In genomic region chr10:4650109-4650508, GRCh38 we compare ENCODE assay signal across 10 cellular contexts.
DNase-seq lines count a peak whose midpoint lies in the region; ATAC-seq and TF ChIP-seq lines count a peak whose summit lies in the region.
"Had no signal": no experiment of that assay in that cellular context is flagged by ENCODE, and none has a peak within 500 bp of the region (broad histone marks: within the 10 kb centered on the region; RNA-seq: fewer than 3 reads in every experiment).

No MANE protein-coding gene starts in this region.

- no peak overlapping the region for H2AK5ac ChIP-seq in IMR-90 (ENCODE audit: low read depth, low read length)

- WGBS in IMR-90 (ENCODE audit: extremely low coverage in 2 of 2, insufficient read length in 1 of 2), 2 experiments, result no CpG with 5 or more reads among the region's 3 CpGs
- WGBS in spleen, 5 donors, result 46 to 65% (median 52%) methylated on average over 3 of the region's 3 CpGs

- dilution Hi-C loops in IMR-90 (cut with HindIII; ENCODE audit: low sequenced_read_pairs, unreplicated experiment), result no loop called here

- H3K9me3 ChIP-seq in IMR-90 (ENCODE audit: control insufficient read depth, insufficient read depth, low read length), result no peaks in the 10 kb centered on the region
- H3K9me3 ChIP-seq in subcutaneous abdominal adipose tissue (ENCODE audit: control insufficient read depth in 5 of 5, low read length in 5 of 5), result no peaks in the 10 kb centered on the region
- no peaks in the 10 kb centered on the region for H3K9me3 ChIP-seq in spleen
- H3K9me3 ChIP-seq: SJCRH30 had no signal

- no peak for TF ChIP-seq RAD21 in IMR-90 (IDR thresholded peaks at IDR 0.05; ENCODE audit: low read length)

- CTCF ChIA-PET in IMR-90 (lab: Yijun Ruan, JAX), result no interaction called here

- H3K4me2 ChIP-seq in IMR-90 (ENCODE audit: low read depth, low read length), result peak overlapping the region; percentile 58

- POLR2A ChIA-PET in IMR-90 (lab: Charles Lee; ENCODE audit: unreplicated experiment), result no interaction called here

- H3K27ac ChIP-seq in IMR-90 (ENCODE audit: insufficient read depth, low read length) (no peak overlapping the region), subcutaneous abdominal adipose tissue (ENCODE audit: low read depth, low read length) (peak overlapping the region; percentile 12), spleen (no peak overlapping the region)
- H3K27ac ChIP-seq: SJCRH30 had no signal

- H4K5ac ChIP-seq in IMR-90 (ENCODE audit: low read depth, low read length), result no peak overlapping the region

- H3K27me3 ChIP-seq in IMR-90 (ENCODE audit: control insufficient read depth, insufficient read depth, low read length), result no peaks in the 10 kb centered on the region
- no peaks in the 10 kb centered on the region for H3K27me3 ChIP-seq in subcutaneous abdominal adipose tissue (ENCODE audit: control insufficient read depth in 5 of 5, insufficient read depth in 4 of 5, low read length in 5 of 5)
- H3K27me3 ChIP-seq in spleen (replicated peaks in 1 of 7), result no peaks in the 10 kb centered on the region
- H3K27me3 ChIP-seq: SJCRH30 had no signal

- H2BK5ac ChIP-seq in IMR-90 (ENCODE audit: low read depth, low read length, poor library complexity, severe bottlenecking), result peak overlapping the region; percentile 1

- no peak overlapping the region for H2BK15ac ChIP-seq in IMR-90 (ENCODE audit: low read depth, low read length)

- in situ Hi-C loops in IMR-90 (cut with MboI; ENCODE audit: low sequenced_read_pairs), result loop anchor here (10.0 kb wide), 1 partner anchor 1465 kb away; no protein-coding TSS in a partner anchor

- TF ChIP-seq POLR2A in IMR-90 (IDR thresholded peaks at IDR 0.05; ENCODE audit: low read depth, low read length), result no peak
- no peak for TF ChIP-seq POLR2A in spleen (IDR thresholded peaks at IDR 0.05)

- peak; percentile 76 for ATAC-seq in IMR-90 (ENCODE audit: low read depth)
- peak; percentile 40 for ATAC-seq in SK-N-SH treated with all-trans-retinoic acid at 6 μM for 48 hours
- peak; percentile 51 for ATAC-seq in Right ventricle myocardium superior (ENCODE audit: poor library complexity)
- ATAC-seq in HG02678 (IDR thresholded peaks at IDR 0.05; ENCODE audit: unreplicated experiment), result no peak
- ATAC-seq: activated T-helper 17 cell treated with anti-CD3 and anti-CD28 coated beads, Interleukin-2, amount 50 U/mL, for 72 hours had no signal

- H4K20me1 ChIP-seq in IMR-90 (ENCODE audit: insufficient read depth, low read length), result no peaks in the 10 kb centered on the region

- H3K4me1 Mint-ChIP-seq in activated T-helper 2 cell treated with anti-CD3 and anti-CD28 coated beads, Interferon-gamma antibody, Interleukin-2, Interleukin-4, amounts not matched to agents 10 μg/mL and 5 μg/mL and 100 μg/mL, durations not matched to agents 14 hours and 24 hours and 36 hours (ENCODE audit: low read depth), result peaks cover 25% of the 10 kb centered on the region

- no peaks in the 10 kb centered on the region for H3K9me3 Mint-ChIP-seq in activated T-helper 2 cell treated with anti-CD3 and anti-CD28 coated beads, Interferon-gamma antibody, Interleukin-2, Interleukin-4, amounts not matched to agents 10 μg/mL and 5 μg/mL and 100 μg/mL, durations not matched to agents 14 hours and 24 hours and 36 hours
- H3K9me3 Mint-ChIP-seq: activated B cell treated with CpG ODN at 0.5 μM for 24 hours had no signal

- TF ChIP-seq CTCF in IMR-90 (conservative IDR thresholded peaks at IDR 0.05; ENCODE audit: low read depth, low read length), result no peak
- no peak for TF ChIP-seq CTCF in spleen (IDR thresholded peaks at IDR 0.05 in 8 of 11, conservative IDR thresholded peaks at IDR 0.05 in 3 of 11)

- H3K27me3 Mint-ChIP-seq in activated T-helper 2 cell treated with anti-CD3 and anti-CD28 coated beads, Interferon-gamma antibody, Interleukin-2, Interleukin-4, amounts not matched to agents 10 μg/mL and 5 μg/mL and 100 μg/mL, durations not matched to agents 14 hours and 24 hours and 36 hours (ENCODE audit: low read depth), result peaks cover 8% of the 10 kb centered on the region
- H3K27me3 Mint-ChIP-seq: activated B cell treated with CpG ODN at 0.5 μM for 24 hours; activated T-helper 17 cell treated with anti-CD3 and anti-CD28 coated beads, Interleukin-2, amount 50 U/mL, for 72 hours had no signal

- H2AK9ac ChIP-seq in IMR-90 (replicated peaks; ENCODE audit: low read depth, low read length, poor library complexity), result no peak overlapping the region

- H3K56ac ChIP-seq in IMR-90 (ENCODE audit: extremely low read depth, insufficient read depth, low read length), result no peak overlapping the region; the same call in 1 of the 2 replicates

- H3K79me1 ChIP-seq in IMR-90 (ENCODE audit: low read depth in 1 of 2, low read length in 2 of 2), result no peaks in the 10 kb centered on the region

- no peak overlapping the region for H3K4ac ChIP-seq in IMR-90 (ENCODE audit: low read depth, low read length)

- H3K27ac Mint-ChIP-seq in activated T-helper 2 cell treated with anti-CD3 and anti-CD28 coated beads, Interferon-gamma antibody, Interleukin-2, Interleukin-4, amounts not matched to agents 10 μg/mL and 5 μg/mL and 100 μg/mL, durations not matched to agents 14 hours and 24 hours and 36 hours, result no peak overlapping the region
- H3K27ac Mint-ChIP-seq: activated B cell treated with CpG ODN at 0.5 μM for 24 hours; activated T-helper 17 cell treated with anti-CD3 and anti-CD28 coated beads, Interleukin-2, amount 50 U/mL, for 72 hours had no signal

- no peak overlapping the region for H3K14ac ChIP-seq in IMR-90 (replicated peaks; ENCODE audit: low read depth, low read length)

- DNase-seq in IMR-90 (peak; percentile 66), Right ventricle myocardium superior (no peak), spleen (no peak)
- DNase-seq in activated T-helper 2 cell treated with anti-CD3 and anti-CD28 coated beads, Interferon-gamma antibody, Interleukin-2, Interleukin-4, amounts not matched to agents 10 μg/mL and 5 μg/mL and 100 μg/mL, durations not matched to agents 14 hours and 24 hours and 36 hours (ENCODE audit: low spot score), result no peak
- DNase-seq: activated B cell treated with CpG ODN at 0.5 μM for 24 hours, SJCRH30 had no signal

- H3K4me3 Mint-ChIP-seq in activated T-helper 2 cell treated with anti-CD3 and anti-CD28 coated beads, Interferon-gamma antibody, Interleukin-2, Interleukin-4, amounts not matched to agents 10 μg/mL and 5 μg/mL and 100 μg/mL, durations not matched to agents 14 hours and 24 hours and 36 hours (ENCODE audit: low read depth), result no peak overlapping the region
- H3K4me3 Mint-ChIP-seq: activated B cell treated with CpG ODN at 0.5 μM for 24 hours; activated T-helper 17 cell treated with anti-CD3 and anti-CD28 coated beads, Interleukin-2, amount 50 U/mL, for 72 hours had no signal

- H3K9ac ChIP-seq in IMR-90 (ENCODE audit: low read depth, low read length) (no peak overlapping the region), subcutaneous abdominal adipose tissue (ENCODE audit: low read length in 5 of 5) (no peak overlapping the region)

- no peak overlapping the region for H3K4me3 ChIP-seq in IMR-90 (ENCODE audit: insufficient read depth, low read depth, low read length)
- no peak overlapping the region for H3K4me3 ChIP-seq in subcutaneous abdominal adipose tissue (ENCODE audit: low read depth in 1 of 5, low read length in 5 of 5)
- H3K4me3 ChIP-seq in spleen, result no peak overlapping the region
- H3K4me3 ChIP-seq: SJCRH30 had no signal

- no peaks in the 10 kb centered on the region for H3K36me3 ChIP-seq in IMR-90 (ENCODE audit: control insufficient read depth, insufficient read depth, low read length)
- no peaks in the 10 kb centered on the region for H3K36me3 ChIP-seq in subcutaneous abdominal adipose tissue (ENCODE audit: control insufficient read depth in 5 of 5, insufficient read depth in 5 of 5, low read length in 5 of 5)
- H3K36me3 ChIP-seq in spleen, result no peaks in the 10 kb centered on the region
- H3K36me3 ChIP-seq: SJCRH30 had no signal

- intact Hi-C loops in IMR-90 (cut with micrococcal nuclease), result loop anchor here (5.0 to 10.0 kb wide), 3 partner anchors 138 to 1185 kb away; no protein-coding TSS in a partner anchor
- intact Hi-C loops in Right ventricle myocardium superior (cut with DNase I), result no loop called here
- intact Hi-C loops in spleen (cut with DNase I; ENCODE audit: low total_unique reads), result no loop called here
- intact Hi-C loops in activated T-helper 2 cell treated with anti-CD3 and anti-CD28 coated beads, Interferon-gamma antibody, Interleukin-2, Interleukin-4, amounts not matched to agents 10 μg/mL and 5 μg/mL and 100 μg/mL, durations not matched to agents 14 hours and 24 hours and 36 hours (cut with micrococcal nuclease), result loop anchor here (2.0 to 10.0 kb wide), 8 partner anchors 298 to 1453 kb away; no protein-coding TSS in a partner anchor

- H3K18ac ChIP-seq in IMR-90 (ENCODE audit: low read depth, low read length), result no peak overlapping the region

- H4K8ac ChIP-seq in IMR-90 (ENCODE audit: low read depth in 2 of 2, low read length in 2 of 2), result no peak overlapping the region

- peaks cover 4% of the 10 kb centered on the region; the same call in 1 of the 2 replicates for H3K4me1 ChIP-seq in IMR-90 (ENCODE audit: control insufficient read depth, insufficient read depth, low read length)
- H3K4me1 ChIP-seq in subcutaneous abdominal adipose tissue (ENCODE audit: control insufficient read depth in 5 of 5, insufficient read depth in 5 of 5, low read length in 5 of 5), result peaks cover 0 to 16% (median 4%) of the 10 kb centered on the region in 5 donors
- H3K4me1 ChIP-seq in spleen, result peaks cover 0 to 7% (median 0%) of the 10 kb centered on the region in 6 donors

- H2BK120ac ChIP-seq in IMR-90 (ENCODE audit: low read depth, low read length), result peak overlapping the region; percentile 66; the same call in 1 of the 2 replicates

- H3K36me3 Mint-ChIP-seq in activated T-helper 2 cell treated with anti-CD3 and anti-CD28 coated beads, Interferon-gamma antibody, Interleukin-2, Interleukin-4, amounts not matched to agents 10 μg/mL and 5 μg/mL and 100 μg/mL, durations not matched to agents 14 hours and 24 hours and 36 hours (ENCODE audit: low read depth), result no peaks in the 10 kb centered on the region

- no peak overlapping the region for H3K23ac ChIP-seq in IMR-90 (ENCODE audit: low read depth, low read length)

- no TSS peak for BruUV-seq in IMR-90 (replicated peaks; lab: Mats Ljungman, UMichigan)

- 0 out of 2 replicates have a peak, but pooled peaks cover 2% of the 10 kb centered on the region for H3K9me1 ChIP-seq in IMR-90 (ENCODE audit: insufficient read depth, low read length)

- no peak overlapping the region for H4K91ac ChIP-seq in IMR-90 (ENCODE audit: insufficient read depth, low read depth, low read length)

- H2AFZ ChIP-seq in IMR-90 (replicated peaks; ENCODE audit: low read length, poor library complexity), result no peak overlapping the region

- H2BK20ac ChIP-seq in IMR-90 (ENCODE audit: low read depth, low read length), result 0 out of 2 replicates have a peak overlapping the region, but pooled peaks have one; percentile 53

TF ChIP-seq in IMR-90, 13 proteins besides CTCF, POLR2A, EP300 and RAD21 (continues in another document):
- no peak for TF ChIP-seq MAZ (IDR thresholded peaks at IDR 0.05; ENCODE audit: borderline replicate concordance, low read depth, low read length)
- no peak for TF ChIP-seq MXI1 (IDR thresholded peaks at IDR 0.05; ENCODE audit: borderline replicate concordance, low read depth, low read length)

TF ChIP-seq in SK-N-SH treated with all-trans-retinoic acid at 6 μM for 48 hours, 23 proteins besides CTCF, POLR2A, EP300 and RAD21 (continues in another document):
- no peak for TF ChIP-seq ISL1 (CRISPR knock-in tag; IDR thresholded peaks at IDR 0.05)

Comparison
In these comparisons a context has a peak if more than half of its experiments do, and no peak if none do; other contexts are left out.
1. intact Hi-C loops: an anchor here in IMR-90 (5.0 to 10.0 kb wide) and activated T-helper 2 cell treated with anti-CD3 and anti-CD28 coated beads, Interferon-gamma antibody, Interleukin-2, Interleukin-4, amounts not matched to agents 10 μg/mL and 5 μg/mL and 100 μg/mL, durations not matched to agents 14 hours and 24 hours and 36 hours (2.0 to 10.0 kb wide); none called in Right ventricle myocardium superior and spleen.